Comparison of ENCODE assay signal across 10 cellular contexts in the genomic region with DNA sequence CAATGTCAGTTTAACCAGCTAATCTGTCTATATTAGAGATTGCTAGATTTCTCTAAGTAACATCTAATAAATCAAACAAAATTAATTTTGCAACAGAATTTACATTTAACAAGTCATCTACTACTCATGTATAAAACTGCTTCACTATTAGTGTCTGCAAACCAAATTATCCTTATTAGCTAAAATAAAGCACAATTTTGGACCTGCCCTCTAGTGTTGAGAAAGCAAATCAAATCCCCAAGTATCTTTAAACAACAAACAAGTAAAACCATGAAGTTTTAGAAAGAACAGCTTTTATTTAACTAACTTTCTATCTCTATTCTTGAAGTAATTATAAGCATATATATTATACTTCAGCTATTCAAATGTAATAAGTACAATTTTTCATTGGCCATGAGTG.
A peak's percentile ranks its signal among the peaks of the same experiment; 100 is the strongest.
DNase-seq lines count a peak whose midpoint lies in the region; ATAC-seq and TF ChIP-seq lines count a peak whose summit lies in the region.
"Had no signal": no experiment of that assay in that cellular context is flagged by ENCODE, and none has a peak within 500 bp of the region (broad histone marks: within the 10 kb centered on the region; RNA-seq: fewer than 3 reads in every experiment).

No MANE protein-coding gene starts in this region.

- H3K27ac ChIP-seq in heart left ventricle, result no peak overlapping the region
- no peak overlapping the region for H3K27ac ChIP-seq in transverse colon

- TF ChIP-seq CTCF in heart left ventricle (IDR thresholded peaks at IDR 0.05) (peak in 11 of 12 donors; percentile 12 to 61 (median 47)), fibroblast of pulmonary artery (IDR thresholded peaks at IDR 0.05; ENCODE audit: low read length, missing control alignments) (peak; percentile 60), transverse colon (IDR thresholded peaks at IDR 0.05) (peak in 4 of 5 experiments; percentile 22 to 37 (median 30))

- no peak for TF ChIP-seq POLR2A in heart left ventricle (IDR thresholded peaks at IDR 0.05)
- TF ChIP-seq POLR2A in transverse colon (IDR thresholded peaks at IDR 0.05), result no peak

- H3K27me3 ChIP-seq in heart left ventricle (no peaks in the 10 kb centered on the region), transverse colon (no peaks in the 10 kb centered on the region)

- no peaks in the 10 kb centered on the region for H3K4me1 ChIP-seq in heart left ventricle
- H3K4me1 ChIP-seq in transverse colon, result no peaks in the 10 kb centered on the region

- H3K4me3 ChIP-seq in heart left ventricle (no peak overlapping the region), fibroblast of pulmonary artery (replicated peaks; ENCODE audit: low read depth, low read length) (no peak overlapping the region), transverse colon (no peak overlapping the region)

- H3K36me3 ChIP-seq in heart left ventricle (peaks cover 0 to 12% (median 0%) of the 10 kb centered on the region in 9 donors), transverse colon (peaks cover 0 to 3% (median 0%) of the 10 kb centered on the region in 4 donors)

- H3K9me3 ChIP-seq in heart left ventricle (no peaks in the 10 kb centered on the region), transverse colon (no peaks in the 10 kb centered on the region)

- intact Hi-C loops in heart left ventricle (cut with DNase I) (loop anchor here in 1 of 10 donors (10.0 kb wide), 1 partner anchor 673 kb away; no protein-coding TSS in a partner anchor), Right ventricle myocardium superior (cut with DNase I) (no loop called here), transverse colon (cut with DNase I; ENCODE audit: low total_unique reads) (no loop called here)

- DNase-seq in heart left ventricle (no peak), Right ventricle myocardium superior (no peak), RPMI7951 (ENCODE audit: low read depth) (peak; percentile 6), fibroblast of pulmonary artery (ENCODE audit: low read depth) (peak; percentile 40), transverse colon (no peak), NCI-H510A treated with DMSO at 0.1 percent for 48 hours (lab: John Stamatoyannopoulos, UW) (no peak)
- DNase-seq in NK-92 treated with Interleukin-12 subunit alpha and Interleukin-12 subunit beta, amount 100 ng/mL, for 24 hours (lab: John Stamatoyannopoulos, UW), result no peak
- DNase-seq: activated CD8-positive, alpha-beta memory T cell treated with anti-CD3 and anti-CD28 coated beads, Interleukin-2, amount 50 U/mL, for 48 hours had no signal

- ATAC-seq in heart left ventricle (no peak), Right ventricle myocardium superior (ENCODE audit: poor library complexity) (no peak), GM21825 (IDR thresholded peaks at IDR 0.05; ENCODE audit: unreplicated experiment) (no peak)
- ATAC-seq: esophagus mucosa had no signal

- no peak for TF ChIP-seq EP300 in transverse colon (IDR thresholded peaks at IDR 0.05; ENCODE audit: low read depth)

- in situ Hi-C loops in transverse colon (cut with MboI; ENCODE audit: low pct_ligation_motif_present in 1 of 4, low pct_unique_long_range_greater_than_20kb in 1 of 4, low sequenced_read_pairs in 3 of 4), result no loop called here

Comparison
In these comparisons a context has a peak if more than half of its experiments do, and no peak if none do; other contexts are left out.
1. DNase-seq: peak in RPMI7951 (single experiment) and fibroblast of pulmonary artery (single experiment); none in heart left ventricle (0 of 5), Right ventricle myocardium superior (single experiment), transverse colon (single experiment), NCI-H510A treated with DMSO at 0.1 percent for 48 hours (single experiment) and NK-92 treated with Interleukin-12 subunit alpha and Interleukin-12 subunit beta, amount 100 ng/mL, for 24 hours (single experiment).
2. Peak in every context shown above with its lines, with median percentiles within 50 percentile points of each other: CTCF ChIP-seq.